ENCODE assay signal across 8 cellular contexts in the genomic region with DNA sequence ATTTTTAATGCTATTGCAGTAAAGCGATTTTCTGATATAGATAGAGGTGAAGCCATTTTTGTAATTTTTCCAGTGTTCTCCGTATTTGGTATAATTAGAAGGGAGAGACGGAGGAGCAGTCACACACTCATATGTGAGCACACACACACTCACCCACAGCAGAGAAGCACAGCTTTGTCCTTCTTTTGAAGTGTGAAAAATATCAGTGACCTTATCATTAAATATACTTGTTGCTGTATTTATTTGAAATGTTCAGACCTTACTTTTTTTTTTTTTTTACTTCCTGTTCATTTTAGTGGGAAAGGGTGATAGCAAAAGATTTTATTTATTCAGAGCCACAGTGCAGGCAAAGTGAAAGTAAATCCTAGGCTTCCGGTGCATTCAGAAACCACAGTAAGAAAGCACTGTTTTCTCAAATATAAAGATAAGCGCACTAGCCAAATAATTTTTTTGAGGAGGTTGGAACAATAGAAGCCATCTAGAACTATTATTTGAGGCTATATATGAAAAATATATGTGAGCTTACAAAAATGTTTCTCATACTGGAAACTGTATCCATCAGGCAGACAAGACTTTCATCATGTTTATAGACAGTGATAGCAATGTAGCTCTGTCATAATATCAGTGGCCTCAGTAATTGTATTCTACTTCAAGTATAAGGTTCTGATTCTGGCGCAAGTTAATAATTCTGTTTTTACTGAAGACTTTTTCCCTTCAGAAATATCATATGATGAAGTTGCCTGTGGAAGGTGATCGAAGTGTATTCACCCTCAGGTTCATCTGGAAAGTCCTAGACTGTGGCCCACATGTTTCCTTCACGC. TPM values are rescaled to one million over a fixed set of nuclear protein-coding genes. Genes with fewer than 3 reads are reported as not detected.
DNase-seq lines count a peak whose midpoint lies in the region; ATAC-seq and TF ChIP-seq lines count a peak whose summit lies in the region.

No MANE protein-coding gene starts in this region.

- H3K9me3 ChIP-seq in aorta (ENCODE audit: control insufficient read depth, low read length) (no peaks in the 10 kb centered on the region), neural progenitor cell (ENCODE audit: low read depth) (no peaks in the 10 kb centered on the region)

- H2AFZ ChIP-seq in neural progenitor cell (replicated peaks), result no peak overlapping the region

- H3K27ac ChIP-seq in aorta (ENCODE audit: low read depth in 1 of 2, low read length in 2 of 2) (no peak overlapping the region), neural progenitor cell (no peak overlapping the region)

- no peaks in the 10 kb centered on the region for H4K20me1 ChIP-seq in neural progenitor cell (ENCODE audit: low read depth)

- no peak overlapping the region for H3K9ac ChIP-seq in neural progenitor cell

- no peak overlapping the region for H3K4me2 ChIP-seq in neural progenitor cell

- peak; percentile 92 for DNase-seq in NCI-H510A treated with DMSO at 0.1 percent for 48 hours (lab: John Stamatoyannopoulos, UW)
- no peak for DNase-seq in NCI-H510A (lab: John Stamatoyannopoulos, UW)
- DNase-seq in OCI-M1 (lab: John Stamatoyannopoulos, UW), result peak; percentile 79
- DNase-seq in choroid plexus epithelial cell (ENCODE audit: low read depth), result peak; percentile 76
- no peak for DNase-seq in mesothelial cell of epicardium (ENCODE audit: low spot score in 2 of 2, unreplicated experiment in 2 of 2)
- no peak for DNase-seq in aorta
- no peak for DNase-seq in neural progenitor cell (ENCODE audit: low spot score)

- no peaks in the 10 kb centered on the region for H3K27me3 ChIP-seq in aorta (ENCODE audit: control insufficient read depth in 1 of 2, insufficient read depth in 2 of 2, low read length in 1 of 2)
- no peaks in the 10 kb centered on the region for H3K27me3 ChIP-seq in neural progenitor cell

- H3K27me3 Mint-ChIP-seq in mesothelial cell of epicardium (ENCODE audit: low read depth) (no peaks in the 10 kb centered on the region), neural progenitor cell (ENCODE audit: insufficient read depth, low read depth) (peaks cover 6% of the 10 kb centered on the region)

- H3K36me3 Mint-ChIP-seq in mesothelial cell of epicardium, result no peaks in the 10 kb centered on the region
- no peaks in the 10 kb centered on the region for H3K36me3 Mint-ChIP-seq in neural progenitor cell

- peak; percentile 60 for ATAC-seq in HG02610 (IDR thresholded peaks at IDR 0.05; ENCODE audit: unreplicated experiment)
- ATAC-seq in aorta (ENCODE audit: low FRiP score), result no peak

- peak overlapping the region; percentile 93 for H3K27ac Mint-ChIP-seq in mesothelial cell of epicardium
- H3K27ac Mint-ChIP-seq in neural progenitor cell, result no peak overlapping the region

- intact Hi-C loops in aorta (cut with DNase I), result loop anchor here in 1 of 2 donors (5.0 kb wide), 1 partner anchor 36 kb away; the partner anchor contains the start of gene TSHZ1

- H3K9me3 Mint-ChIP-seq in mesothelial cell of epicardium, result no peaks in the 10 kb centered on the region
- H3K9me3 Mint-ChIP-seq in neural progenitor cell, result peaks cover 2% of the 10 kb centered on the region

- H3K4me1 Mint-ChIP-seq in mesothelial cell of epicardium, result peaks cover 74% of the 10 kb centered on the region
- H3K4me1 Mint-ChIP-seq in neural progenitor cell, result no peaks in the 10 kb centered on the region

- H3K4me1 ChIP-seq in aorta (ENCODE audit: control insufficient read depth in 1 of 2, insufficient read depth in 2 of 2, low read length in 2 of 2) (no peaks in the 10 kb centered on the region), neural progenitor cell (no peaks in the 10 kb centered on the region)

- WGBS in aorta, 2 donors, result 26% methylated on average over 8 of the region's 8 CpGs

- no peak for TF ChIP-seq CTCF in choroid plexus epithelial cell (conservative IDR thresholded peaks at IDR 0.05; ENCODE audit: low read depth, low read length)
- TF ChIP-seq CTCF in mesothelial cell of epicardium (IDR thresholded peaks at IDR 0.05; ENCODE audit: unreplicated experiment), result no peak
- TF ChIP-seq CTCF in neural progenitor cell (IDR thresholded peaks at IDR 0.05), result no peak

- H3K4me3 ChIP-seq in choroid plexus epithelial cell (ENCODE audit: low read depth, low read length) (peak overlapping the region; percentile 41), aorta (ENCODE audit: low read length in 2 of 2) (peak overlapping the region; percentile 35 to 61), neural progenitor cell (no peak overlapping the region)

- H3K36me3 ChIP-seq in aorta (ENCODE audit: control insufficient read depth in 1 of 2, insufficient read depth in 2 of 2, low read length in 1 of 2) (no peaks in the 10 kb centered on the region), neural progenitor cell (no peaks in the 10 kb centered on the region)

- no peaks in the 10 kb centered on the region for H3K79me2 ChIP-seq in neural progenitor cell (ENCODE audit: low read depth)

- peak overlapping the region; percentile 53 for H3K4me3 Mint-ChIP-seq in mesothelial cell of epicardium
- H3K4me3 Mint-ChIP-seq in neural progenitor cell, result no peak overlapping the region

- H3F3A ChIP-seq in neural progenitor cell (ENCODE audit: low read depth), result no peaks in the 10 kb centered on the region

RNA-seq across cellular contexts. Expression of gene TSHZ1, which starts 37.2 kb away (rescaled TPM):
- 48.6 to 50.6 TPM (median 50.0 TPM) in 3 replicates for total RNA-seq in mesothelial cell of epicardium
- total RNA-seq in aorta, result 10 to 100 TPM; 15.9 to 26.0 TPM
- 1 to 10 TPM; 3.3 to 7.7 TPM for polyA plus RNA-seq in aorta
- 0.06 and 0.15 TPM in 2 replicates for total RNA-seq in neural progenitor cell (ENCODE audit: low replicate concordance)

RNA-seq across cellular contexts. Expression of gene PTGR3, which starts 38.9 kb away (rescaled TPM):
- total RNA-seq in mesothelial cell of epicardium (47.0 to 52.6 TPM (median 52.1 TPM) in 3 replicates), aorta (10 to 100 TPM; 16.9 to 28.6 TPM), neural progenitor cell (ENCODE audit: low replicate concordance) (7.5 and 13.0 TPM in 2 replicates)
- polyA plus RNA-seq in aorta, result 1 to 10 TPM; 8.8 to 9.4 TPM

Comparison
In these comparisons a context has a peak if more than half of its experiments do, and no peak if none do; other contexts are left out.
1. DNase-seq: peak in NCI-H510A treated with DMSO at 0.1 percent for 48 hours (single experiment), OCI-M1 (single experiment) and choroid plexus epithelial cell (single experiment); none in NCI-H510A (single experiment), mesothelial cell of epicardium (0 of 2), aorta (0 of 2) and neural progenitor cell (single experiment).
2. RNA of gene TSHZ1, which starts 37.2 kb away (total RNA-seq): 48.6 to 50.6 TPM in mesothelial cell of epicardium and 15.9 to 26.0 TPM in aorta; 0.06 to 0.15 TPM in neural progenitor cell; every median in the first group is over 10 times any median in the second.